In genomic region chr4:61373901-61374611, GRCh38 we compare ENCODE assay signal across 14 cellular contexts.
DNase-seq lines count a peak whose midpoint lies in the region; ATAC-seq and TF ChIP-seq lines count a peak whose summit lies in the region.
"Had no signal": no experiment of that assay in that cellular context is flagged by ENCODE, and none has a peak within 500 bp of the region (broad histone marks: within the 10 kb centered on the region; RNA-seq: fewer than 3 reads in every experiment).

No MANE protein-coding gene starts in this region.

- H3K27me3 Mint-ChIP-seq in neural crest cell (ENCODE audit: low read depth), result no peaks in the 10 kb centered on the region
- H3K27me3 Mint-ChIP-seq: activated CD4-positive, alpha-beta T cell treated with anti-CD3 and anti-CD28 coated beads, Interleukin-2, amount 10 ng/mL, durations not matched to agents 7 days and 5 days; stimulated activated memory B cell treated with anti-CD40 and anti-IgM and Interleukin-4, amounts not matched to agents 10 μg/mL and 1 μg/mL and 100 μg/mL, for 72 hours had no signal

- ATAC-seq in upper lobe of right lung (no peak), GM21737 (IDR thresholded peaks at IDR 0.05; ENCODE audit: unreplicated experiment) (no peak)
- ATAC-seq: psoas muscle; stimulated activated memory B cell treated with anti-CD40 and anti-IgM and Interleukin-4, amounts not matched to agents 10 μg/mL and 1 μg/mL and 100 μg/mL, for 72 hours had no signal

- H3K27ac Mint-ChIP-seq in neural crest cell (ENCODE audit: unreplicated experiment), result peak overlapping the region; percentile 91
- H3K27ac Mint-ChIP-seq: activated CD4-positive, alpha-beta T cell treated with anti-CD3 and anti-CD28 coated beads, Interleukin-2, amount 10 ng/mL, durations not matched to agents 7 days and 5 days; stimulated activated memory B cell treated with anti-CD40 and anti-IgM and Interleukin-4, amounts not matched to agents 10 μg/mL and 1 μg/mL and 100 μg/mL, for 72 hours had no signal

- DNase-seq in EL (peak; percentile 4), RWPE1 (ENCODE audit: low spot score) (peak; percentile 80), epithelial cell of prostate (ENCODE audit: low read depth, low spot score) (no peak), neural crest cell (ENCODE audit: low read depth, low spot score) (no peak), upper lobe of right lung (no peak), NCI-H128 (lab: John Stamatoyannopoulos, UW; ENCODE audit: unreplicated experiment) (no peak), Kasumi-1 (lab: John Stamatoyannopoulos, UW) (no peak)
- DNase-seq: activated CD4-positive, alpha-beta T cell treated with anti-CD3 and anti-CD28 coated beads, Interleukin-2, amount 10 ng/mL, durations not matched to agents 7 days and 5 days; hippocampal formation; psoas muscle; stimulated activated CD4-positive, alpha-beta T cell treated with anti-CD3 and anti-CD28 coated beads, Interleukin-4, amount 100 ng/mL, for 24 hours had no signal

- H3K4me3 Mint-ChIP-seq in neural crest cell, result peak overlapping the region; percentile 19
- H3K4me3 Mint-ChIP-seq: activated CD4-positive, alpha-beta T cell treated with anti-CD3 and anti-CD28 coated beads, Interleukin-2, amount 10 ng/mL, durations not matched to agents 7 days and 5 days; stimulated activated memory B cell treated with anti-CD40 and anti-IgM and Interleukin-4, amounts not matched to agents 10 μg/mL and 1 μg/mL and 100 μg/mL, for 72 hours had no signal

- no peaks in the 10 kb centered on the region for H3K27me3 ChIP-seq in upper lobe of right lung
- H3K27me3 ChIP-seq: body of pancreas had no signal

- intact Hi-C loops in upper lobe of right lung (cut with DNase I), result no loop called here

- no peak for TF ChIP-seq CTCF in RWPE1 (conservative IDR thresholded peaks at IDR 0.05; ENCODE audit: low read depth)
- no peak for TF ChIP-seq CTCF in neural crest cell (conservative IDR thresholded peaks at IDR 0.05)
- TF ChIP-seq CTCF in upper lobe of right lung (IDR thresholded peaks at IDR 0.05), result no peak

- peaks cover 6% of the 10 kb centered on the region for H3K9me3 Mint-ChIP-seq in neural crest cell
- H3K9me3 Mint-ChIP-seq: activated CD4-positive, alpha-beta T cell treated with anti-CD3 and anti-CD28 coated beads, Interleukin-2, amount 10 ng/mL, durations not matched to agents 7 days and 5 days had no signal

- CTCF ChIA-PET in RWPE1 (lab: Yijun Ruan, JAX), result interaction anchor here (0.5 to 0.7 kb wide), 3 partner anchors 25 to 764 kb away, joined by 3 to 6 read pairs (median 3); no protein-coding TSS in a partner anchor

- POLR2A ChIA-PET in RWPE1 (lab: Yijun Ruan, JAX; ENCODE audit: low non-redundant PET), result no interaction called here

- H3K4me1 ChIP-seq in upper lobe of right lung, result no peaks in the 10 kb centered on the region
- H3K4me1 ChIP-seq: body of pancreas, psoas muscle had no signal

- H3K27ac ChIP-seq in RWPE1 (no peak overlapping the region), epithelial cell of prostate (peak overlapping the region; percentile 41), upper lobe of right lung (no peak overlapping the region)
- H3K27ac ChIP-seq: psoas muscle had no signal

- H3K9me3 ChIP-seq in upper lobe of right lung, result no peaks in the 10 kb centered on the region
- H3K9me3 ChIP-seq: body of pancreas, psoas muscle had no signal

- peaks cover 23% of the 10 kb centered on the region for H3K4me1 Mint-ChIP-seq in neural crest cell
- H3K4me1 Mint-ChIP-seq: activated CD4-positive, alpha-beta T cell treated with anti-CD3 and anti-CD28 coated beads, Interleukin-2, amount 10 ng/mL, durations not matched to agents 7 days and 5 days; stimulated activated memory B cell treated with anti-CD40 and anti-IgM and Interleukin-4, amounts not matched to agents 10 μg/mL and 1 μg/mL and 100 μg/mL, for 72 hours had no signal

- peaks cover 15% of the 10 kb centered on the region for H3K36me3 Mint-ChIP-seq in neural crest cell (ENCODE audit: low read depth)
- H3K36me3 Mint-ChIP-seq: stimulated activated memory B cell treated with anti-CD40 and anti-IgM and Interleukin-4, amounts not matched to agents 10 μg/mL and 1 μg/mL and 100 μg/mL, for 72 hours had no signal

- H3K4me3 ChIP-seq in upper lobe of right lung, result no peak overlapping the region
- H3K4me3 ChIP-seq: body of pancreas, psoas muscle had no signal

- no peaks in the 10 kb centered on the region for H3K36me3 ChIP-seq in upper lobe of right lung

Comparison
In these comparisons a context has a peak if more than half of its experiments do, and no peak if none do; other contexts are left out.
1. DNase-seq: peak in EL (single experiment) and RWPE1 (single experiment); none in epithelial cell of prostate (single experiment), neural crest cell (single experiment), upper lobe of right lung (single experiment), NCI-H128 (single experiment) and Kasumi-1 (0 of 2).